Comparison of ENCODE assay signal across 21 cellular contexts in the genomic region with DNA sequence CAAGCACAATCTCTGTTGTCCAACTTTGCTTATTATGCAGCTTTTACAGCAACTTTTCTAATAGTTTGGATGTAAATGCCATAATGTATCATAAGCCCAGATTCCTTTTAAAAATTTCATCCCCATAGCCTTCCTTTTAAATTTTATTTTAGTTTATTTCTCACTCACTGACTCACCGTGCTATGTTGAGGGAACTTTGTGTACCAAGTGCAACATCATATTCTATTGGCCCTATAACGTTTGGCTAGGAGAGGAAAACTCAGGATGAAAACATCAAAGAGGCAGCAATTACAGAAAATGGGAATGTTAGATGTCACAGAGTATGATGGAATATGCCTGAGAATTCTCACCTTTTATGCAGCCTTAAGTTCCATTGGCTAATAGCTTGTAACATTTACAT.
"Had no signal": no experiment of that assay in that cellular context is flagged by ENCODE, and none has a peak within 500 bp of the region (broad histone marks: within the 10 kb centered on the region; RNA-seq: fewer than 3 reads in every experiment).

No MANE protein-coding gene starts in this region.

- H3K27ac Mint-ChIP-seq: natural killer cell treated with Interleukin-12 subunit alpha and Interleukin-12 subunit beta and Interleukin-15 and Interleukin-18, amount 100 ng/mL, for 72 hours; progenitor cell of endocrine pancreas; stimulated activated naive CD8-positive, alpha-beta T cell treated with anti-CD3 and anti-CD28 coated beads, Interleukin-15, Interleukin-2, amounts not matched to agents 100 ng/mL and 50 ng/mL, for 24 hours had no signal

- H3K9me3 ChIP-seq: pancreas, right lobe of liver, spleen, testis had no signal

- H3K27ac ChIP-seq: dorsolateral prefrontal cortex, pancreas, right lobe of liver, spleen, testis had no signal

- H3K4me3 ChIP-seq: dorsolateral prefrontal cortex, lung, pancreas, right lobe of liver, spleen, testis had no signal

- H3K4me3 Mint-ChIP-seq: natural killer cell treated with Interleukin-12 subunit alpha and Interleukin-12 subunit beta and Interleukin-15 and Interleukin-18, amount 100 ng/mL, for 72 hours; stimulated activated memory B cell treated with anti-CD40 and anti-IgM and Interleukin-4, amounts not matched to agents 10 μg/mL and 1 μg/mL and 100 μg/mL, for 72 hours; stimulated activated naive CD8-positive, alpha-beta T cell treated with anti-CD3 and anti-CD28 coated beads, Interleukin-15, Interleukin-2, amounts not matched to agents 100 ng/mL and 50 ng/mL, for 24 hours had no signal

- DNase-seq: cortex of kidney; dorsolateral prefrontal cortex; effector CD8-positive, alpha-beta T cell; islet precursor cell; mesenchymal stem cell; midbrain; occipital lobe; pancreas; right lobe of liver; spleen; stimulated activated CD4-positive, alpha-beta T cell treated with anti-CD3 and anti-CD28 coated beads, Interleukin-15, amount 100 ng/mL, for 24 hours; stimulated activated CD4-positive, alpha-beta T cell treated with anti-CD3 and anti-CD28 coated beads, Interleukin-1b, Interleukin-23, amount 100 ng/mL, for 48 hours; stimulated activated CD4-positive, alpha-beta T cell treated with anti-CD3 and anti-CD28 coated beads, Interleukin-4, amount 100 ng/mL, for 24 hours; testis; trophoblast cell had no signal

- H3K27me3 Mint-ChIP-seq: natural killer cell treated with Interleukin-12 subunit alpha and Interleukin-12 subunit beta and Interleukin-15 and Interleukin-18, amount 100 ng/mL, for 72 hours; progenitor cell of endocrine pancreas; stimulated activated memory B cell treated with anti-CD40 and anti-IgM and Interleukin-4, amounts not matched to agents 10 μg/mL and 1 μg/mL and 100 μg/mL, for 72 hours; stimulated activated naive CD8-positive, alpha-beta T cell treated with anti-CD3 and anti-CD28 coated beads, Interleukin-15, Interleukin-2, amounts not matched to agents 100 ng/mL and 50 ng/mL, for 24 hours had no signal

- H3K4me1 ChIP-seq: pancreas, right lobe of liver, testis had no signal

- H3K36me3 ChIP-seq: pancreas, right lobe of liver had no signal

- H3K9me3 Mint-ChIP-seq: natural killer cell treated with Interleukin-12 subunit alpha and Interleukin-12 subunit beta and Interleukin-15 and Interleukin-18, amount 100 ng/mL, for 72 hours; stimulated activated memory B cell treated with anti-CD40 and anti-IgM and Interleukin-4, amounts not matched to agents 10 μg/mL and 1 μg/mL and 100 μg/mL, for 72 hours; stimulated activated naive CD8-positive, alpha-beta T cell treated with anti-CD3 and anti-CD28 coated beads, Interleukin-15, Interleukin-2, amounts not matched to agents 100 ng/mL and 50 ng/mL, for 24 hours had no signal

- FAIRE-seq: pancreas had no signal

- ATAC-seq: left lobe of liver; natural killer cell treated with Interleukin-12 subunit alpha and Interleukin-12 subunit beta and Interleukin-15 and Interleukin-18, amount 100 ng/mL, for 72 hours; pancreas; right lobe of liver; stimulated activated memory B cell treated with anti-CD40 and anti-IgM and Interleukin-4, amounts not matched to agents 10 μg/mL and 1 μg/mL and 100 μg/mL, for 72 hours had no signal

- H3K27me3 ChIP-seq: dorsolateral prefrontal cortex, pancreas, right lobe of liver, spleen, testis had no signal
